9 cellular contexts compared by ENCODE assay signal in the genomic region with DNA sequence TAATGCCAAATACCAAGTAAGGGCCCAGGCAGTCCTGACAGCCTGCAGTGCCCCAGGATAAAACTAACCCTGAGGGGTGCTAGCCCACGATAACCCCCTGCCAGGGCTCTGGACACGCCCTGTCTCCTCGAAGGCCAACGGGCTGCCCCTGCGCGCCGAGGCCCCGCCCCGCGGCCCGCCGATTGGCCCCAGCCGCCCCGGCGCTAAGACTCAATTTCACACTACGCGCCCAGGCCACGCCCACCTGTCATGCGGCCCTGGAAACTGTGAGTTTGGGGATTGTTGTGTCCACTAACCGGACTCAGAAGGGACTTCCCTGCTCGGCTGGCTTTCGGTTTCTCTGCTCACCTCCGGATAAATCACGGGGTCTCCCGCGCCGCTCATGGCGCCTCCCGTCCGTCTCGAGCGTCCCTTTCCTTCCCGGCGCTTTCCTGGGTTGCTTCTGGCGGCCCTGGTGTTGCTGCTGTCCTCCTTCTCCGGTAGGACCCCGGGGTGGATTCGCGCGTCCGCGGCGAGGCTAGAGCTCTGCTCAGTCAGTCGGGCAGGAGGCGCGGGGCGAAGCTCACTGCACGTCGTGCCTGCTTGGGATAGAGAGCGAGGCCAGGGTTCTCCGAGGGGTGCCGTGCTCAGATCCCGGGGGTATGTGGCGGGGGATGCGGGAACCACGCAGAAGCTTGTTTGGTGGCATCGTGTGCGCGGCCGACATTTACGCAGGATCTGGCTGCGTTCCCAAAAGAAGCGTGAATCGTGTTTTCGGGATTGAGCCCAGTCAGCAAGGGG. TPM values are rescaled to one million over a fixed set of nuclear protein-coding genes. Genes with fewer than 3 reads are reported as not detected.
DNase-seq lines count a peak whose midpoint lies in the region; ATAC-seq and TF ChIP-seq lines count a peak whose summit lies in the region.
"Had no signal": no experiment of that assay in that cellular context is flagged by ENCODE, and none has a peak within 500 bp of the region (broad histone marks: within the 10 kb centered on the region; RNA-seq: fewer than 3 reads in every experiment).

A gene (plus strand): TSS at position 282 of the 780 bp plus-strand sequence. CDS start 101 bp downstream, at position 383.

- intact Hi-C loops in PC-9 (cut with micrococcal nuclease; ENCODE audit: unreplicated experiment): no loop called here

- POLR2A ChIA-PET in PC-9 (lab: Charles Lee; ENCODE audit: unreplicated experiment): no interaction called here

- BruUV-seq in PC-9 (replicated peaks; lab: Mats Ljungman, UMichigan): no TSS peak

- H3K4me3 Mint-ChIP-seq in osteocyte (ENCODE audit: unreplicated experiment): no peak within 1 kb of the TSS

- no peaks in the 10 kb centered on the region for H3K9me3 ChIP-seq in PC-9 (ENCODE audit: insufficient read depth, low read depth)

- no peaks in the 10 kb centered on the region for H3K79me2 ChIP-seq in PC-9 (ENCODE audit: low read depth)

- peak within 1 kb of the TSS; percentile 32 for H3K4me2 ChIP-seq in PC-9

- no peaks in the 10 kb centered on the region for H3K4me1 ChIP-seq in PC-9 (replicated peaks; ENCODE audit: insufficient read depth)

- no peak within 1 kb of the TSS for H2AFZ ChIP-seq in PC-9

- no peaks in the 10 kb centered on the region for H3K36me3 Mint-ChIP-seq in osteocyte (ENCODE audit: unreplicated experiment)

- ATAC-seq in GM18502 (IDR thresholded peaks at IDR 0.05; ENCODE audit: poor library complexity, unreplicated experiment) (peak; percentile 93), HG02970 (IDR thresholded peaks at IDR 0.05; ENCODE audit: low FRiP score, unreplicated experiment) (peak; percentile 87)

- H3K27me3 ChIP-seq in PC-9 (ENCODE audit: insufficient read depth, low read depth): no peaks in the 10 kb centered on the region

- H3K9me2 ChIP-seq in PC-9 (ENCODE audit: insufficient read depth): no peaks in the 10 kb centered on the region

- no peak within 1 kb of the TSS for H3K27ac Mint-ChIP-seq in osteocyte (ENCODE audit: unreplicated experiment)

- no peaks in the 10 kb centered on the region for H4K20me1 ChIP-seq in PC-9 (ENCODE audit: insufficient read depth)

- H3K36me3 ChIP-seq in PC-9 (ENCODE audit: low read depth): no peaks in the 10 kb centered on the region

- CTCF ChIA-PET in PC-9 (lab: Charles Lee): no interaction called here

- no peaks in the 10 kb centered on the region for H3K9me3 Mint-ChIP-seq in osteocyte (ENCODE audit: unreplicated experiment)

- H3K4me3 ChIP-seq in PC-9: peak within 1 kb of the TSS; percentile 25; the same call in 1 of the 2 replicates

- no peaks in the 10 kb centered on the region for H3K4me1 Mint-ChIP-seq in osteocyte (ENCODE audit: unreplicated experiment)

- no peaks in the 10 kb centered on the region for H3F3A ChIP-seq in PC-9 (ENCODE audit: insufficient read depth, low read depth)

- H3K27me3 Mint-ChIP-seq in osteocyte (ENCODE audit: unreplicated experiment): peaks cover 16% of the 10 kb centered on the region

- no peak for TF ChIP-seq CTCF in PC-9 (conservative IDR thresholded peaks at IDR 0.05)
- TF ChIP-seq CTCF in osteocyte (IDR thresholded peaks at IDR 0.05): no peak

- DNase-seq in PC-9: peak in 1 of 2 experiments; percentile 77
- DNase-seq in activated gamma-delta T cell (lab: John Stamatoyannopoulos, UW): peak; percentile 40
- DNase-seq in foreskin melanocyte: peak; percentile 35
- DNase-seq in osteocyte (ENCODE audit: extremely low spot score, unreplicated experiment): peak; percentile 84
- DNase-seq in substantia nigra (lab: John Stamatoyannopoulos, UW): peak in 47 of 49 donors; percentile 13 to 84 (median 53)
- no peak for DNase-seq in NCI-H1105 treated with DMSO at 0.1 percent for 48 hours (lab: John Stamatoyannopoulos, UW)

- no peak within 1 kb of the TSS for H3K27ac ChIP-seq in PC-9
- no peak within 1 kb of the TSS for H3K27ac ChIP-seq in substantia nigra (ENCODE audit: low read depth, low read length, poor library complexity, severe bottlenecking)

RNA-seq across cellular contexts. Expression of the gene that starts here (rescaled TPM):
- not detected in 2 replicates for total RNA-seq in PC-9 (2021)
- total RNA-seq in osteocyte: not detected in 2 replicates
- total RNA-seq: glomerular endothelial cell had no signal

Comparison
In these comparisons a context has a peak if more than half of its experiments do, and no peak if none do; other contexts are left out.
1. Peak in DNase-seq in osteocyte; RNA of the gene not detected or under 1 TPM.